ENCODE assay signal across 13 cellular contexts in genomic region chr17:78263736-78264340, GRCh38.
DNase-seq lines count a peak whose midpoint lies in the region; ATAC-seq and TF ChIP-seq lines count a peak whose summit lies in the region.
"Had no signal": no experiment of that assay in that cellular context is flagged by ENCODE, and none has a peak within 500 bp of the region (broad histone marks: within the 10 kb centered on the region; RNA-seq: fewer than 3 reads in every experiment).

No MANE protein-coding gene starts in this region.

- peaks cover 19% of the 10 kb centered on the region for H3K4me1 Mint-ChIP-seq in stimulated activated naive CD8-positive, alpha-beta T cell treated with anti-CD3 and anti-CD28 coated beads, Interleukin-15, Interleukin-2, amounts not matched to agents 100 ng/mL and 50 ng/mL, for 24 hours (ENCODE audit: low read depth)
- peaks cover 47% of the 10 kb centered on the region for H3K4me1 Mint-ChIP-seq in nephron

- DNase-seq in stimulated activated naive CD8-positive, alpha-beta T cell treated with anti-CD3 and anti-CD28 coated beads, Interleukin-15, Interleukin-2, amounts not matched to agents 100 U/mL and 50 U/mL, for 24 hours: no peak
- no peak for DNase-seq in effector memory CD4-positive, alpha-beta T cell
- DNase-seq in AG20443 (ENCODE audit: low spot score): no peak
- DNase-seq in anterior cingulate cortex (lab: John Stamatoyannopoulos, UW): no peak
- DNase-seq: BE2C, EL, NCI-H1694, NCI-H524 treated with DMSO at 0.1 percent for 48 hours, RPMI8226 had no signal

- peak overlapping the region; percentile 55 for H3K27ac ChIP-seq in effector memory CD4-positive, alpha-beta T cell (ENCODE audit: insufficient read depth, low read length, poor library complexity, severe bottlenecking)

- no peaks in the 10 kb centered on the region for H3K36me3 Mint-ChIP-seq in stimulated activated naive CD8-positive, alpha-beta T cell treated with anti-CD3 and anti-CD28 coated beads, Interleukin-15, Interleukin-2, amounts not matched to agents 100 ng/mL and 50 ng/mL, for 24 hours (ENCODE audit: low read depth)
- no peaks in the 10 kb centered on the region for H3K36me3 Mint-ChIP-seq in nephron (ENCODE audit: low read depth)

- no peaks in the 10 kb centered on the region for H3K27me3 ChIP-seq in effector memory CD4-positive, alpha-beta T cell (replicated peaks; ENCODE audit: control insufficient read depth, insufficient read depth, low read length, poor library complexity, severe bottlenecking)
- H3K27me3 ChIP-seq: BE2C had no signal

- no peaks in the 10 kb centered on the region for H3K9me3 ChIP-seq in effector memory CD4-positive, alpha-beta T cell (ENCODE audit: control insufficient read depth, low read length)
- H3K9me3 ChIP-seq: BE2C had no signal

- H3K36me3 ChIP-seq in effector memory CD4-positive, alpha-beta T cell (ENCODE audit: control insufficient read depth, insufficient read depth, low read length): no peaks in the 10 kb centered on the region
- H3K36me3 ChIP-seq: BE2C had no signal

- TF ChIP-seq CTCF in nephron (IDR thresholded peaks at IDR 0.05; ENCODE audit: unreplicated experiment in 3 of 3): no peak

- no peak for ATAC-seq in stimulated activated naive CD8-positive, alpha-beta T cell treated with anti-CD3 and anti-CD28 coated beads, Interleukin-15, Interleukin-2, amounts not matched to agents 100 U/mL and 50 U/mL, for 24 hours
- no peak for ATAC-seq in HG03460 (IDR thresholded peaks at IDR 0.05; ENCODE audit: unreplicated experiment)
- ATAC-seq in GM19463 (IDR thresholded peaks at IDR 0.05; ENCODE audit: unreplicated experiment): no peak

- no peaks in the 10 kb centered on the region for H3K27me3 Mint-ChIP-seq in stimulated activated naive CD8-positive, alpha-beta T cell treated with anti-CD3 and anti-CD28 coated beads, Interleukin-15, Interleukin-2, amounts not matched to agents 100 ng/mL and 50 ng/mL, for 24 hours
- H3K27me3 Mint-ChIP-seq in nephron (ENCODE audit: low read depth): no peaks in the 10 kb centered on the region

- no peak overlapping the region for H3K4me3 Mint-ChIP-seq in stimulated activated naive CD8-positive, alpha-beta T cell treated with anti-CD3 and anti-CD28 coated beads, Interleukin-15, Interleukin-2, amounts not matched to agents 100 ng/mL and 50 ng/mL, for 24 hours
- H3K4me3 Mint-ChIP-seq in nephron: no peak overlapping the region

- H3K4me1 ChIP-seq in effector memory CD4-positive, alpha-beta T cell (ENCODE audit: control insufficient read depth, insufficient read depth, low read length, poor library complexity, severe bottlenecking): peaks cover 31% of the 10 kb centered on the region

- no peaks in the 10 kb centered on the region for H3K9me3 Mint-ChIP-seq in stimulated activated naive CD8-positive, alpha-beta T cell treated with anti-CD3 and anti-CD28 coated beads, Interleukin-15, Interleukin-2, amounts not matched to agents 100 ng/mL and 50 ng/mL, for 24 hours
- no peaks in the 10 kb centered on the region for H3K9me3 Mint-ChIP-seq in nephron

- peak overlapping the region; percentile 21 for H3K27ac Mint-ChIP-seq in stimulated activated naive CD8-positive, alpha-beta T cell treated with anti-CD3 and anti-CD28 coated beads, Interleukin-15, Interleukin-2, amounts not matched to agents 100 ng/mL and 50 ng/mL, for 24 hours
- H3K27ac Mint-ChIP-seq in nephron: peak overlapping the region; percentile 82 to 96 (median 87)

- H3K4me3 ChIP-seq in effector memory CD4-positive, alpha-beta T cell (ENCODE audit: insufficient read depth, low read depth, low read length, poor library complexity, severe bottlenecking): no peak overlapping the region
